8 cellular contexts compared by ENCODE assay signal in genomic region chr1:160375788-160376524, GRCh38. TPM values are rescaled to one million over a fixed set of nuclear protein-coding genes. Genes with fewer than 3 reads are reported as not detected.
A peak's percentile ranks its signal among the peaks of the same experiment; 100 is the strongest.
DNase-seq lines count a peak whose midpoint lies in the region; FAIRE-seq and TF ChIP-seq lines count a peak whose summit lies in the region.

No MANE protein-coding gene starts in this region.

- H3K14ac ChIP-seq in mesenchymal stem cell (ENCODE audit: low read length in 2 of 2), result no peak overlapping the region

- 34% methylated on average over 7 of the region's 9 CpGs for WGBS in mesenchymal stem cell

- H2AK5ac ChIP-seq in mesenchymal stem cell (ENCODE audit: low read length, severe bottlenecking), result no peak overlapping the region

- no peak overlapping the region for H3K4ac ChIP-seq in mesenchymal stem cell (ENCODE audit: low read depth in 1 of 2, low read length in 2 of 2)

- H3K36me3 Mint-ChIP-seq in astrocyte (ENCODE audit: low read depth, unreplicated experiment), result no peaks in the 10 kb centered on the region

- H2BK12ac ChIP-seq in mesenchymal stem cell (ENCODE audit: low read length in 2 of 2), result no peak overlapping the region

- H3K23ac ChIP-seq in mesenchymal stem cell (ENCODE audit: low read length in 2 of 2), result no peak overlapping the region

- H2AFZ ChIP-seq in astrocyte (ENCODE audit: low read depth, low read length) (peak overlapping the region; percentile 46), mesenchymal stem cell (ENCODE audit: low read depth, low read length) (no peak overlapping the region)

- H3K4me3 Mint-ChIP-seq in astrocyte (ENCODE audit: unreplicated experiment), result no peak overlapping the region

- no peak overlapping the region for H2BK5ac ChIP-seq in mesenchymal stem cell (ENCODE audit: low read depth, low read length, poor library complexity, severe bottlenecking)

- H3K36me3 ChIP-seq in astrocyte (ENCODE audit: insufficient read depth, low read length), result no peaks in the 10 kb centered on the region
- H3K36me3 ChIP-seq in mesenchymal stem cell (ENCODE audit: control insufficient read depth in 1 of 2, insufficient read depth in 2 of 2, low read depth in 1 of 2, low read length in 2 of 2), result no peaks in the 10 kb centered on the region

- peak; percentile 46 for DNase-seq in GM03348 (ENCODE audit: low spot score)
- DNase-seq in HTR-8/SVneo (ENCODE audit: insufficient read length, low spot score), result peak; percentile 31
- peak; percentile 32 for DNase-seq in astrocyte (ENCODE audit: low read depth)
- peak; percentile 60 for DNase-seq in mesenchymal stem cell
- DNase-seq in OCI-M2 (lab: John Stamatoyannopoulos, UW; ENCODE audit: unreplicated experiment), result no peak
- no peak for DNase-seq in NCI-H446 (lab: John Stamatoyannopoulos, UW)
- no peak for DNase-seq in activated gamma-delta T cell (lab: John Stamatoyannopoulos, UW)
- no peak for DNase-seq in NCI-H2107 (lab: John Stamatoyannopoulos, UW)

- H3K4me2 ChIP-seq in astrocyte (ENCODE audit: low read length), result peak overlapping the region; percentile 37
- H3K4me2 ChIP-seq in mesenchymal stem cell (ENCODE audit: low read length, poor library complexity, severe bottlenecking), result peak overlapping the region; percentile 1

- H3K9ac ChIP-seq in astrocyte (ENCODE audit: low read length), result no peak overlapping the region
- H3K9ac ChIP-seq in mesenchymal stem cell (ENCODE audit: low read length), result no peak overlapping the region

- H3K79me1 ChIP-seq in mesenchymal stem cell (replicated peaks; ENCODE audit: low read length, poor library complexity, severe bottlenecking), result no peaks in the 10 kb centered on the region

- H3K27me3 ChIP-seq in astrocyte (ENCODE audit: insufficient read depth, low read length) (no peaks in the 10 kb centered on the region), mesenchymal stem cell (ENCODE audit: control insufficient read depth in 1 of 2, insufficient read depth in 1 of 2, low read length in 2 of 2) (peaks cover 3 to 25% of the 10 kb centered on the region in 2 experiments)

- no peak overlapping the region for H3K27ac ChIP-seq in astrocyte (ENCODE audit: low read depth, low read length)
- H3K27ac ChIP-seq in mesenchymal stem cell (ENCODE audit: low read length, poor library complexity, severe bottlenecking), result no peak overlapping the region

- no peak overlapping the region for H2BK120ac ChIP-seq in mesenchymal stem cell (ENCODE audit: low read depth, low read length)

- no peaks in the 10 kb centered on the region for H4K20me1 ChIP-seq in astrocyte (ENCODE audit: insufficient read depth, low read length)

- FAIRE-seq in HTR-8/SVneo (lab: Jason Lieb, UNC) (no peak), astrocyte (lab: Jason Lieb, UNC) (no peak)

- H4K8ac ChIP-seq in mesenchymal stem cell (ENCODE audit: low read length), result no peak overlapping the region

- H3K18ac ChIP-seq in mesenchymal stem cell (ENCODE audit: low read depth in 1 of 2, low read length in 2 of 2), result no peak overlapping the region

- H2BK15ac ChIP-seq in mesenchymal stem cell (ENCODE audit: low read depth, poor library complexity, severe bottlenecking), result no peak overlapping the region

- TF ChIP-seq CTCF in astrocyte (IDR thresholded peaks at IDR 0.05; ENCODE audit: insufficient read depth, low read depth, low read length), result no peak

- H3K9me3 ChIP-seq in astrocyte (ENCODE audit: insufficient read depth, low read depth, low read length), result no peaks in the 10 kb centered on the region
- H3K9me3 ChIP-seq in mesenchymal stem cell (ENCODE audit: control insufficient read depth, low read length), result no peaks in the 10 kb centered on the region

- H3K9me3 Mint-ChIP-seq in astrocyte (ENCODE audit: unreplicated experiment), result no peaks in the 10 kb centered on the region

- no peak overlapping the region for H3K4me3 ChIP-seq in astrocyte (ENCODE audit: insufficient read depth, low read depth, low read length)
- peak overlapping the region in 1 of 2 experiments; percentile 13 for H3K4me3 ChIP-seq in mesenchymal stem cell (ENCODE audit: insufficient read depth in 1 of 2, low read depth in 1 of 2, low read length in 2 of 2)

- H3K27ac Mint-ChIP-seq in astrocyte (ENCODE audit: unreplicated experiment), result peak overlapping the region; percentile 64

- H3K79me2 ChIP-seq in astrocyte (ENCODE audit: insufficient read depth, low read length), result no peaks in the 10 kb centered on the region

- H3K27me3 Mint-ChIP-seq in astrocyte (ENCODE audit: low read depth, unreplicated experiment), result peaks cover 6% of the 10 kb centered on the region

- H3K4me1 Mint-ChIP-seq in astrocyte (ENCODE audit: low read depth, unreplicated experiment), result peaks cover 35% of the 10 kb centered on the region

- no peak overlapping the region for H4K91ac ChIP-seq in mesenchymal stem cell (ENCODE audit: low read length)

- H3K4me1 ChIP-seq in astrocyte (ENCODE audit: insufficient read depth, low read length), result peaks cover 19% of the 10 kb centered on the region
- H3K4me1 ChIP-seq in mesenchymal stem cell (ENCODE audit: control insufficient read depth, insufficient read depth, low read depth, low read length), result peaks cover 20% of the 10 kb centered on the region

RNA-seq across cellular contexts. Expression of gene NHLH1, which starts 9.1 kb away (rescaled TPM):
- total RNA-seq in astrocyte, result 0.55 and 0.70 TPM in 2 replicates
- polyA plus RNA-seq in mesenchymal stem cell (2013, experiment 1 of 2), result 0.23 TPM
- polyA plus RNA-seq in mesenchymal stem cell (2013, experiment 2 of 2), result 0.16 TPM

RNA-seq across cellular contexts. Expression of gene VANGL2, which starts 24.4 kb away (rescaled TPM):
- 25.5 and 26.1 TPM in 2 replicates for total RNA-seq in astrocyte
- polyA plus RNA-seq in mesenchymal stem cell (2013, experiment 1 of 2), result 9.6 TPM
- polyA plus RNA-seq in mesenchymal stem cell (2013, experiment 2 of 2), result 8.8 TPM

RNA-seq across cellular contexts. Expression of gene NCSTN, which starts 32.8 kb away (rescaled TPM):
- 171 and 187 TPM in 2 replicates for total RNA-seq in astrocyte
- polyA plus RNA-seq in mesenchymal stem cell (2013, experiment 1 of 2), result 193 TPM
- 190 TPM for polyA plus RNA-seq in mesenchymal stem cell (2013, experiment 2 of 2)

RNA-seq across cellular contexts. Expression of gene COPA, which starts 32.9 kb away (rescaled TPM):
- total RNA-seq in astrocyte, result 281 and 305 TPM in 2 replicates
- polyA plus RNA-seq in mesenchymal stem cell (2013, experiment 1 of 2), result 189 TPM
- 186 TPM for polyA plus RNA-seq in mesenchymal stem cell (2013, experiment 2 of 2)

Comparison
In these comparisons a context has a peak if more than half of its experiments do, and no peak if none do; other contexts are left out.
1. DNase-seq: peak in GM03348 (single experiment), HTR-8/SVneo (single experiment), astrocyte (single experiment) and mesenchymal stem cell (single experiment); none in OCI-M2 (single experiment), NCI-H446 (0 of 2), activated gamma-delta T cell (single experiment) and NCI-H2107 (single experiment).